Comparison of ENCODE assay signal across 9 cellular contexts in the genomic region with DNA sequence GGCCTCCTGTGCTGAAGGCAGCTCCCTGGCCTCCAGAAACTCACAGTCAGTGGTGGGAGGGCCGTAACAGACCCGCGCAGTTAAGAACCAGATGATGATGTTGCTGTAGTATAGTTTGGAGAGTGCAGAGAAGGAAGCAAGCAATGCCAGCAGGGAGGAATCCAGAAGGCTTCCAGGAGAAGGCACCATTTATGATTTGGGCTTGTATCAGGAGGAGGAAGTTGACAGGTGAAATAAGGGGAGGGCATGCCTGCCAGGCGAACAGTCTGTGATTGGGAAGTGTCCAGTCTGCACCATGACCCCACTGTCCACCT. TPM values are rescaled to one million over a fixed set of nuclear protein-coding genes. Genes with fewer than 3 reads are reported as not detected.
A peak's percentile ranks its signal among the peaks of the same experiment; 100 is the strongest.
DNase-seq lines count a peak whose midpoint lies in the region; ATAC-seq and TF ChIP-seq lines count a peak whose summit lies in the region.
"Had no signal": no experiment of that assay in that cellular context is flagged by ENCODE, and none has a peak within 500 bp of the region (broad histone marks: within the 10 kb centered on the region; RNA-seq: fewer than 3 reads in every experiment).

No MANE protein-coding gene starts in this region.

- ATAC-seq in T-cell (replicated peaks in 1 of 4) (no peak), GM18873 (IDR thresholded peaks at IDR 0.05; ENCODE audit: low FRiP score, unreplicated experiment) (no peak)

- H3K27me3 Mint-ChIP-seq in T-cell = no peaks in the 10 kb centered on the region

- intact Hi-C loops in esophagus muscularis mucosa (cut with DNase I) = no loop called here

- TF ChIP-seq CTCF in GM12875 (IDR thresholded peaks at IDR 0.05; ENCODE audit: borderline replicate concordance, insufficient read depth, low read depth, low read length) = no peak
- no peak for TF ChIP-seq CTCF in esophagus muscularis mucosa (IDR thresholded peaks at IDR 0.05)

- H3K4me1 ChIP-seq in esophagus muscularis mucosa = peaks cover 24 to 32% (median 30%) of the 10 kb centered on the region in 4 donors
- no peaks in the 10 kb centered on the region for H3K4me1 ChIP-seq in rectal smooth muscle tissue (ENCODE audit: control insufficient read depth, insufficient read depth, low read length)

- H3K9ac ChIP-seq in rectal smooth muscle tissue (ENCODE audit: low read length) = no peak overlapping the region

- H3K4me1 Mint-ChIP-seq in T-cell = peaks cover 20 to 46% (median 30%) of the 10 kb centered on the region in 3 donors

- no peaks in the 10 kb centered on the region for H3K9me3 ChIP-seq in esophagus muscularis mucosa

- H3K27me3 ChIP-seq in esophagus muscularis mucosa (peaks cover 0 to 25% (median 0%) of the 10 kb centered on the region in 4 donors), rectal smooth muscle tissue (ENCODE audit: control insufficient read depth, insufficient read depth, low read length) (no peaks in the 10 kb centered on the region)

- H3K4me3 Mint-ChIP-seq in T-cell = peak overlapping the region; percentile 73 to 88 (median 81)

- no peak for TF ChIP-seq POLR2A in esophagus muscularis mucosa (IDR thresholded peaks at IDR 0.05; ENCODE audit: low read depth)

- POLR2A ChIA-PET in T-cell (lab: Charles Lee) = no interaction called here

- CTCF ChIA-PET in T-cell (lab: Charles Lee) = no interaction called here

- TF ChIP-seq EP300 in esophagus muscularis mucosa (IDR thresholded peaks at IDR 0.05) = no peak

- H3K4me3 ChIP-seq in GM12875 (ENCODE audit: low read depth, low read length) (peak overlapping the region; percentile 3), esophagus muscularis mucosa (peak overlapping the region in 3 of 4 donors; percentile 9 to 35 (median 12)), rectal smooth muscle tissue (ENCODE audit: low read length) (peak overlapping the region; percentile 44)

- H3K27ac Mint-ChIP-seq in T-cell = peak overlapping the region; percentile 92 to 95

- no peak for DNase-seq in T-cell
- no peak for DNase-seq in esophagus muscularis mucosa (ENCODE audit: extremely low spot score)
- DNase-seq in NK-92 treated with Interleukin-12 subunit alpha and Interleukin-12 subunit beta, amount 100 ng/mL, for 24 hours (lab: John Stamatoyannopoulos, UW) = no peak
- no peak for DNase-seq in NCI-H2171 (lab: John Stamatoyannopoulos, UW)
- DNase-seq: foreskin melanocyte, KG1 had no signal

- no peak overlapping the region for H3K27ac ChIP-seq in esophagus muscularis mucosa (replicated peaks in 1 of 4)
- H3K27ac ChIP-seq in rectal smooth muscle tissue (ENCODE audit: low read depth, low read length) = no peak overlapping the region

- no peaks in the 10 kb centered on the region for H3K36me3 Mint-ChIP-seq in T-cell

- 38% methylated on average over 4 of the region's 4 CpGs for WGBS in esophagus muscularis mucosa

- H3K36me3 ChIP-seq in esophagus muscularis mucosa = no peaks in the 10 kb centered on the region
- no peaks in the 10 kb centered on the region for H3K36me3 ChIP-seq in rectal smooth muscle tissue (ENCODE audit: control insufficient read depth, insufficient read depth, low read length)

- H3K9me3 Mint-ChIP-seq in T-cell = no peaks in the 10 kb centered on the region

RNA-seq across cellular contexts. Expression of gene BAK1, which starts 13.3 kb away (rescaled TPM):
- total RNA-seq in T-cell (10 to 100 TPM; 22.9 to 31.6 (median 27.9) TPM), esophagus muscularis mucosa (10 to 100 TPM in 3 of 4 donors, 1 to 10 TPM in 1; 9.9 to 13.1 (median 11.7) TPM)

RNA-seq across cellular contexts. Expression of gene ITPR3, which starts 27.8 kb away (rescaled TPM):
- total RNA-seq in T-cell (10 to 100 TPM; 49.2 to 63.6 (median 62.4) TPM), esophagus muscularis mucosa (10 to 100 TPM; 12.1 to 24.9 (median 20.5) TPM)
